35 cellular contexts compared by ENCODE assay signal in the genomic region with DNA sequence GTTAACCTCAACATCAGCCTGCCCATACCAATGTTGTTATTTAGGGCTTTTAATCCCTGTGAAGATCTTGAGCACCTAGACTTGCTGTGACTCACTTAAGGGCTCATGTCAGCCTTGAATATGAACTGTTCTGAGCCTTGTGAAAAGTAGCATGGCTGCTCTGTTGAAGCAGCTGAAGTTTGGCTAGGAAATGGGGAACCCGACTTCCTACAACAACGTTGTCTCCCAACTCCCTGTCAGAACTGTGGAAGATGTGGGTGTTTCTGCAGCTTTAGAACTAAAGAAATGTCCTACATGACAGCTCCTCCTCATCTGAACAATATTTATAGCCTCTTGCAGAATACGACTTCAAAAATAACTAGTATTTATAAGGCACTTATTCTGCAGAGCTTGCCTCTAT. TPM values are rescaled to one million over a fixed set of nuclear protein-coding genes. Genes with fewer than 3 reads are reported as not detected.
"Had no signal": no experiment of that assay in that cellular context is flagged by ENCODE, and none has a peak within 500 bp of the region (broad histone marks: within the 10 kb centered on the region; RNA-seq: fewer than 3 reads in every experiment).

No MANE protein-coding gene starts in this region.

- H3K27me3 ChIP-seq: adrenal gland, body of pancreas, brain microvascular endothelial cell, breast epithelium had no signal

- H3K27ac Mint-ChIP-seq: activated CD4-positive, alpha-beta memory T cell treated with anti-CD3 and anti-CD28 coated beads, Interleukin-2, amount 10 ng/mL, durations not matched to agents 7 days and 5 days; activated CD4-positive, alpha-beta T cell treated with anti-CD3 and anti-CD28 coated beads for 36 hours; activated CD4-positive, alpha-beta T cell treated with anti-CD3 and anti-CD28 coated beads, Interleukin-2, amount 10 ng/mL, durations not matched to agents 7 days and 5 days; activated CD8-positive, alpha-beta memory T cell treated with anti-CD3 and anti-CD28 coated beads, Interleukin-2, amount 10 ng/mL, durations not matched to agents 7 days and 5 days; activated CD8-positive, alpha-beta T cell treated with anti-CD3 and anti-CD28 coated beads, Interleukin-2, amount 10 ng/mL, durations not matched to agents 7 days and 5 days; activated naive CD4-positive, alpha-beta T cell treated with anti-CD3 and anti-CD28 coated beads for 36 hours; activated naive CD4-positive, alpha-beta T cell treated with anti-CD3 and anti-CD28 coated beads, Interleukin-2, amount 50 U/mL, for 72 hours; activated naive CD8-positive, alpha-beta T cell treated with anti-CD3 and anti-CD28 coated beads for 36 hours; activated T-cell treated with anti-CD3 and anti-CD28 coated beads, Interleukin-2, amount 50 U/mL, for 24 hours; T-helper 1 cell treated with Interleukin-12 subunit alpha and Interleukin-12 subunit beta and Interleukin-4 antibody, amounts not matched to agents 30 μg/mL and 1 μg/mL, for 36 hours; T-helper 2 cell treated with Interferon-gamma antibody and Interleukin-4, amounts not matched to agents 5 μg/mL and 100 μg/mL, for 36 hours had no signal

- H3K9me3 ChIP-seq: adrenal gland, body of pancreas, breast epithelium had no signal

- H3K36me3 ChIP-seq: adrenal gland, brain microvascular endothelial cell, breast epithelium had no signal

- H3K4me1 ChIP-seq: adrenal gland, body of pancreas, breast epithelium had no signal

- H3K4me3 Mint-ChIP-seq: activated CD4-positive, alpha-beta memory T cell treated with anti-CD3 and anti-CD28 coated beads, Interleukin-2, amount 10 ng/mL, durations not matched to agents 7 days and 5 days; activated CD4-positive, alpha-beta T cell treated with anti-CD3 and anti-CD28 coated beads for 36 hours; activated CD4-positive, alpha-beta T cell treated with anti-CD3 and anti-CD28 coated beads, Interleukin-2, amount 10 ng/mL, durations not matched to agents 7 days and 5 days; activated CD8-positive, alpha-beta memory T cell treated with anti-CD3 and anti-CD28 coated beads, Interleukin-2, amount 10 ng/mL, durations not matched to agents 7 days and 5 days; activated CD8-positive, alpha-beta T cell treated with anti-CD3 and anti-CD28 coated beads, Interleukin-2, amount 10 ng/mL, durations not matched to agents 7 days and 5 days; activated naive CD4-positive, alpha-beta T cell treated with anti-CD3 and anti-CD28 coated beads for 36 hours; activated naive CD8-positive, alpha-beta T cell treated with anti-CD3 and anti-CD28 coated beads for 36 hours; activated T-cell treated with anti-CD3 and anti-CD28 coated beads, Interleukin-2, amount 50 U/mL, for 24 hours; T-helper 1 cell treated with Interleukin-12 subunit alpha and Interleukin-12 subunit beta and Interleukin-4 antibody, amounts not matched to agents 30 μg/mL and 1 μg/mL, for 36 hours; T-helper 2 cell treated with Interferon-gamma antibody and Interleukin-4, amounts not matched to agents 5 μg/mL and 100 μg/mL, for 36 hours had no signal

- H3K36me3 Mint-ChIP-seq: activated CD8-positive, alpha-beta memory T cell treated with anti-CD3 and anti-CD28 coated beads, Interleukin-2, amount 10 ng/mL, durations not matched to agents 7 days and 5 days; activated naive CD4-positive, alpha-beta T cell treated with anti-CD3 and anti-CD28 coated beads, Interleukin-2, amount 50 U/mL, for 72 hours; activated naive CD8-positive, alpha-beta T cell treated with anti-CD3 and anti-CD28 coated beads for 36 hours had no signal

- DNase-seq: activated CD4-positive, alpha-beta memory T cell treated with anti-CD3 and anti-CD28 coated beads, Interleukin-2, amount 10 ng/mL, durations not matched to agents 7 days and 5 days; activated CD4-positive, alpha-beta T cell treated with anti-CD3 and anti-CD28 coated beads for 1 hour; activated CD4-positive, alpha-beta T cell treated with anti-CD3 and anti-CD28 coated beads for 36 hours; activated CD4-positive, alpha-beta T cell treated with anti-CD3 and anti-CD28 coated beads for 48 hours; activated CD4-positive, alpha-beta T cell treated with anti-CD3 and anti-CD28 coated beads, Interleukin-2, amount 10 ng/mL, durations not matched to agents 7 days and 5 days; activated CD4-positive, alpha-beta T cell treated with anti-CD3 and anti-CD28 coated beads, Interleukin-2, amount 50 U/mL, for 48 hours; activated CD4-positive, CD25-positive, alpha-beta regulatory T cell; activated CD8-positive, alpha-beta memory T cell treated with anti-CD3 and anti-CD28 coated beads for 24 hours; activated CD8-positive, alpha-beta memory T cell treated with anti-CD3 and anti-CD28 coated beads, Interleukin-2, amount 10 ng/mL, durations not matched to agents 7 days and 5 days; activated CD8-positive, alpha-beta memory T cell treated with anti-CD3 and anti-CD28 coated beads, Interleukin-2, amount 50 U/mL, for 48 hours; activated CD8-positive, alpha-beta T cell treated with anti-CD3 and anti-CD28 coated beads, Interleukin-2, amount 10 ng/mL, durations not matched to agents 7 days and 5 days; activated effector memory CD4-positive, alpha-beta T cell treated with anti-CD3 and anti-CD28 coated beads, Interleukin-2, amount 50 U/mL, for 16 hours; activated gamma-delta T cell treated with Interleukin-2 at 50 U/mL for 16 hours; activated naive CD4-positive, alpha-beta T cell; activated naive CD4-positive, alpha-beta T cell treated with anti-CD3 and anti-CD28 coated beads for 36 hours; activated naive CD4-positive, alpha-beta T cell treated with anti-CD3 and anti-CD28 coated beads, Interleukin-2, amount 50 U/mL, for 16 hours; activated naive CD8-positive, alpha-beta T cell treated with anti-CD3 and anti-CD28 coated beads for 36 hours; activated T-cell treated with anti-CD3 and anti-CD28 coated beads, Interleukin-2, amount 50 U/mL, for 24 hours; activated T-cell treated with anti-CD3 and anti-CD28 coated beads, Interleukin-2, amount 50 U/mL, for 48 hours; adrenal gland; amniotic stem cell; aorta; body of pancreas; brain microvascular endothelial cell; central memory CD4-positive, alpha-beta T cell; SW 1271; T-helper 1 cell; T-helper 2 cell; T-helper 9 cell had no signal

- H3K4me1 Mint-ChIP-seq: activated CD4-positive, alpha-beta memory T cell treated with anti-CD3 and anti-CD28 coated beads, Interleukin-2, amount 10 ng/mL, durations not matched to agents 7 days and 5 days; activated CD4-positive, alpha-beta T cell treated with anti-CD3 and anti-CD28 coated beads for 36 hours; activated CD4-positive, alpha-beta T cell treated with anti-CD3 and anti-CD28 coated beads, Interleukin-2, amount 10 ng/mL, durations not matched to agents 7 days and 5 days; activated CD8-positive, alpha-beta memory T cell treated with anti-CD3 and anti-CD28 coated beads, Interleukin-2, amount 10 ng/mL, durations not matched to agents 7 days and 5 days; activated naive CD8-positive, alpha-beta T cell treated with anti-CD3 and anti-CD28 coated beads for 36 hours had no signal

- H3K4me3 ChIP-seq: adrenal gland, body of pancreas, breast epithelium had no signal

- H3K9me3 Mint-ChIP-seq: activated CD4-positive, alpha-beta memory T cell treated with anti-CD3 and anti-CD28 coated beads, Interleukin-2, amount 10 ng/mL, durations not matched to agents 7 days and 5 days; activated CD4-positive, alpha-beta T cell treated with anti-CD3 and anti-CD28 coated beads, Interleukin-2, amount 10 ng/mL, durations not matched to agents 7 days and 5 days; activated naive CD4-positive, alpha-beta T cell treated with anti-CD3 and anti-CD28 coated beads for 36 hours; activated naive CD4-positive, alpha-beta T cell treated with anti-CD3 and anti-CD28 coated beads, Interleukin-2, amount 50 U/mL, for 72 hours; activated naive CD8-positive, alpha-beta T cell treated with anti-CD3 and anti-CD28 coated beads for 36 hours; activated T-cell treated with anti-CD3 and anti-CD28 coated beads, Interleukin-2, amount 50 U/mL, for 24 hours; T-helper 1 cell treated with Interleukin-12 subunit alpha and Interleukin-12 subunit beta and Interleukin-4 antibody, amounts not matched to agents 30 μg/mL and 1 μg/mL, for 36 hours; T-helper 2 cell treated with Interferon-gamma antibody and Interleukin-4, amounts not matched to agents 5 μg/mL and 100 μg/mL, for 36 hours had no signal

- H3K27ac ChIP-seq: adrenal gland, body of pancreas, brain microvascular endothelial cell, breast epithelium, VCaP had no signal

- ATAC-seq: activated CD4-positive, alpha-beta T cell treated with anti-CD3 and anti-CD28 coated beads for 36 hours; activated CD4-positive, CD25-positive, alpha-beta regulatory T cell treated with anti-CD3 and anti-CD28 coated beads, Interleukin-2, amount 50 U/mL, for 24 hours; activated CD8-positive, alpha-beta memory T cell treated with anti-CD3 and anti-CD28 coated beads, Interleukin-2, amount 10 ng/mL, durations not matched to agents 7 days and 5 days; activated CD8-positive, alpha-beta T cell treated with anti-CD3 and anti-CD28 coated beads, Interleukin-2, amount 10 ng/mL, durations not matched to agents 7 days and 5 days; activated naive CD4-positive, alpha-beta T cell treated with anti-CD3 and anti-CD28 coated beads, Interleukin-2, amount 50 U/mL, for 72 hours; body of pancreas had no signal

RNA-seq across cellular contexts. Expression of a gene that starts 27.5 kb away (rescaled TPM):
- total RNA-seq: activated CD4-positive, alpha-beta memory T cell treated with anti-CD3 and anti-CD28 coated beads, Interleukin-2, amount 10 ng/mL, durations not matched to agents 7 days and 5 days; activated CD4-positive, alpha-beta T cell treated with anti-CD3 and anti-CD28 coated beads for 36 hours; activated CD4-positive, alpha-beta T cell treated with anti-CD3 and anti-CD28 coated beads, Interleukin-2, amount 10 ng/mL, durations not matched to agents 7 days and 5 days; activated CD8-positive, alpha-beta memory T cell treated with anti-CD3 and anti-CD28 coated beads, Interleukin-2, amount 10 ng/mL, durations not matched to agents 7 days and 5 days; activated CD8-positive, alpha-beta T cell treated with anti-CD3 and anti-CD28 coated beads, Interleukin-2, amount 10 ng/mL, durations not matched to agents 7 days and 5 days; activated naive CD4-positive, alpha-beta T cell treated with anti-CD3 and anti-CD28 coated beads for 36 hours; activated naive CD4-positive, alpha-beta T cell treated with anti-CD3 and anti-CD28 coated beads, Interleukin-2, amount 50 U/mL, for 72 hours; activated naive CD8-positive, alpha-beta T cell treated with anti-CD3 and anti-CD28 coated beads for 36 hours had no signal
